Comparison of ENCODE assay signal across 1 cellular context in genomic region chr7:133934262-133934973, GRCh38.
TF ChIP-seq lines count a peak whose summit lies in the region.

No MANE protein-coding gene starts in this region.

TF ChIP-seq in H1, 55 proteins besides CTCF, POLR2A, EP300 and RAD21:
- TF ChIP-seq E2F6 (IDR thresholded peaks at IDR 0.05) = peak; percentile 53; the same call in 1 of the 2 replicates
- no peak for TF ChIP-seq RNF2 (IDR thresholded peaks at IDR 0.05; ENCODE audit: borderline replicate concordance, low read depth, low read length, missing control alignments, poor library complexity, severe bottlenecking)
- peak; percentile 44 for TF ChIP-seq MAX (IDR thresholded peaks at IDR 0.05)
